Comparison of ENCODE assay signal across 26 cellular contexts in genomic region chr20:58141971-58142842, GRCh38.
DNase-seq lines count a peak whose midpoint lies in the region; FAIRE-seq lines count a peak whose summit lies in the region.
"Had no signal": no experiment of that assay in that cellular context is flagged by ENCODE, and none has a peak within 500 bp of the region (broad histone marks: within the 10 kb centered on the region; RNA-seq: fewer than 3 reads in every experiment).

No MANE protein-coding gene starts in this region.

- H3K27me3 Mint-ChIP-seq in activated CD4-positive, alpha-beta memory T cell treated with anti-CD3 and anti-CD28 coated beads, Interleukin-2, amount 10 ng/mL, durations not matched to agents 7 days and 5 days: peaks cover 11% of the 10 kb centered on the region
- peaks cover 17% of the 10 kb centered on the region for H3K27me3 Mint-ChIP-seq in activated CD4-positive, alpha-beta memory T cell treated with anti-CD3 and anti-CD28 coated beads for 36 hours

- peak; percentile 42 for FAIRE-seq in HTR-8/SVneo (lab: Jason Lieb, UNC)
- FAIRE-seq: endometrium had no signal

- POLR2A ChIA-PET in activated CD4-positive, alpha-beta memory T cell treated with anti-CD3 and anti-CD28 coated beads, Interleukin-2, amount 10 ng/mL, durations not matched to agents 7 days and 5 days (lab: Charles Lee): no interaction called here
- POLR2A ChIA-PET in activated CD4-positive, alpha-beta memory T cell treated with anti-CD3 and anti-CD28 coated beads for 36 hours (lab: Charles Lee): no interaction called here

- DNase-seq in activated CD4-positive, alpha-beta memory T cell treated with anti-CD3 and anti-CD28 coated beads, Interleukin-2, amount 10 ng/mL, durations not matched to agents 7 days and 5 days: peak; percentile 11
- DNase-seq in activated CD4-positive, alpha-beta memory T cell treated with anti-CD3 and anti-CD28 coated beads for 36 hours: no peak
- no peak for DNase-seq in HTR-8/SVneo (ENCODE audit: insufficient read length, low spot score)
- peak; percentile 38 for DNase-seq in left kidney (ENCODE audit: low read depth, low spot score)
- no peak for DNase-seq in substantia nigra (lab: John Stamatoyannopoulos, UW)
- no peak for DNase-seq in NCI-H345 (lab: John Stamatoyannopoulos, UW)
- no peak for DNase-seq in NCI-H1417 (lab: John Stamatoyannopoulos, UW)
- DNase-seq in H4 (ENCODE audit: low spot score): no peak
- DNase-seq: activated naive CD4-positive, alpha-beta T cell treated with Interleukin-2 at 50 U/mL for 16 hours; activated T-cell treated with anti-CD3 and anti-CD28 coated beads, Interleukin-2, amount 50 U/mL, for 48 hours; AML-193; CD8-positive, alpha-beta T cell; central memory CD4-positive, alpha-beta T cell; foreskin fibroblast; HFFc6; left lung; naive B cell; NCI-H1694; NCI-H2171; NCI-H510A treated with DMSO at 0.1 percent for 48 hours; stimulated activated CD4-positive, alpha-beta T cell treated with anti-CD3 and anti-CD28 coated beads, Interleukin-1b, Interleukin-23, amount 100 ng/mL, for 48 hours; stimulated activated naive CD4-positive, alpha-beta T cell treated with Interleukin-2 at 50 U/mL for 16 hours had no signal

- H3K27ac Mint-ChIP-seq in activated CD4-positive, alpha-beta memory T cell treated with anti-CD3 and anti-CD28 coated beads, Interleukin-2, amount 10 ng/mL, durations not matched to agents 7 days and 5 days: no peak overlapping the region
- H3K27ac Mint-ChIP-seq in activated CD4-positive, alpha-beta memory T cell treated with anti-CD3 and anti-CD28 coated beads for 36 hours: no peak overlapping the region
- H3K27ac Mint-ChIP-seq: CD8-positive, alpha-beta T cell; dendritic cell treated with granulocyte-macrophage colony-stimulating factor and Interleukin-4, amounts not matched to agents 40 ng/mL and 50 ng/mL, for 4 days; HFFc6; naive B cell; T-helper 2 cell treated with Interferon-gamma antibody and Interleukin-4, amounts not matched to agents 5 μg/mL and 100 μg/mL, for 36 hours had no signal

- peak overlapping the region; percentile 78 for H3K27ac ChIP-seq in substantia nigra (ENCODE audit: low read depth, low read length, poor library complexity, severe bottlenecking)
- H3K27ac ChIP-seq: esophagus muscularis mucosa, left lung had no signal

- CTCF ChIA-PET in activated CD4-positive, alpha-beta memory T cell treated with anti-CD3 and anti-CD28 coated beads, Interleukin-2, amount 10 ng/mL, durations not matched to agents 7 days and 5 days (lab: Charles Lee): no interaction called here
- CTCF ChIA-PET in activated CD4-positive, alpha-beta memory T cell treated with anti-CD3 and anti-CD28 coated beads for 36 hours (lab: Charles Lee): no interaction called here

- no peaks in the 10 kb centered on the region for H3K9me3 Mint-ChIP-seq in activated CD4-positive, alpha-beta memory T cell treated with anti-CD3 and anti-CD28 coated beads, Interleukin-2, amount 10 ng/mL, durations not matched to agents 7 days and 5 days
- no peaks in the 10 kb centered on the region for H3K9me3 Mint-ChIP-seq in activated CD4-positive, alpha-beta memory T cell treated with anti-CD3 and anti-CD28 coated beads for 36 hours
- H3K9me3 Mint-ChIP-seq: CD8-positive, alpha-beta T cell; HFFc6; T-helper 2 cell treated with Interferon-gamma antibody and Interleukin-4, amounts not matched to agents 5 μg/mL and 100 μg/mL, for 36 hours had no signal

- intact Hi-C loops in activated CD4-positive, alpha-beta memory T cell treated with anti-CD3 and anti-CD28 coated beads for 36 hours (cut with micrococcal nuclease): no loop called here

- H3K4me3 Mint-ChIP-seq in activated CD4-positive, alpha-beta memory T cell treated with anti-CD3 and anti-CD28 coated beads, Interleukin-2, amount 10 ng/mL, durations not matched to agents 7 days and 5 days: no peak overlapping the region
- no peak overlapping the region for H3K4me3 Mint-ChIP-seq in activated CD4-positive, alpha-beta memory T cell treated with anti-CD3 and anti-CD28 coated beads for 36 hours
- H3K4me3 Mint-ChIP-seq: CD8-positive, alpha-beta T cell; dendritic cell treated with granulocyte-macrophage colony-stimulating factor and Interleukin-4, amounts not matched to agents 40 ng/mL and 50 ng/mL, for 4 days; HFFc6; naive B cell; T-helper 2 cell treated with Interferon-gamma antibody and Interleukin-4, amounts not matched to agents 5 μg/mL and 100 μg/mL, for 36 hours had no signal

- no peaks in the 10 kb centered on the region for H3K4me1 Mint-ChIP-seq in activated CD4-positive, alpha-beta memory T cell treated with anti-CD3 and anti-CD28 coated beads, Interleukin-2, amount 10 ng/mL, durations not matched to agents 7 days and 5 days
- H3K4me1 Mint-ChIP-seq in activated CD4-positive, alpha-beta memory T cell treated with anti-CD3 and anti-CD28 coated beads for 36 hours (ENCODE audit: low read depth): no peaks in the 10 kb centered on the region
- H3K4me1 Mint-ChIP-seq: naive B cell had no signal

- no peaks in the 10 kb centered on the region for H3K36me3 Mint-ChIP-seq in activated CD4-positive, alpha-beta memory T cell treated with anti-CD3 and anti-CD28 coated beads, Interleukin-2, amount 10 ng/mL, durations not matched to agents 7 days and 5 days (ENCODE audit: low read depth)
- H3K36me3 Mint-ChIP-seq in activated CD4-positive, alpha-beta memory T cell treated with anti-CD3 and anti-CD28 coated beads for 36 hours: no peaks in the 10 kb centered on the region
- H3K36me3 Mint-ChIP-seq: CD8-positive, alpha-beta T cell had no signal

Comparison
In these comparisons a context has a peak if more than half of its experiments do, and no peak if none do; other contexts are left out.
1. DNase-seq: peak in activated CD4-positive, alpha-beta memory T cell treated with anti-CD3 and anti-CD28 coated beads, Interleukin-2, amount 10 ng/mL, durations not matched to agents 7 days and 5 days (single experiment) and left kidney (single experiment); none in activated CD4-positive, alpha-beta memory T cell treated with anti-CD3 and anti-CD28 coated beads for 36 hours (single experiment), HTR-8/SVneo (single experiment), substantia nigra (0 of 49), NCI-H345 (single experiment), NCI-H1417 (0 of 3) and H4 (single experiment).